Comparison of ENCODE assay signal across 1 cellular context in the genomic region with DNA sequence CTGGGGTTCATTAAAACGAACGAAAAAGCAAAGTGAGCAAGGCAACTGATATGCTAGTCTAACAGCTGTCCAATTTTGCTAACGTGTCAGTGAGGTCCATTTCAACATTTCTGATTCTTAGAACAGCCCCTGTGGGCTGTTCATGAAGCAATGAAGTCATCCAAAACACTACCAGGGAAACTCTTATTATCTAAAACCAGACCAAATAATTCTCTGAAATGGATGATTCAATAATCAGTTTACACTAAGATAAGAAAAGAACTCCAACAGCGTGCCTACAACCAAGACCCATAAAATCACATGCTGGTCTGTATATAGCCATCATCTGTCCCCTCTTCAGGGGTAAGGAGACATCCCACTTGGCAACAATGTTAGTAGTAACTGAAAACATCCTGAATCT.
TF ChIP-seq lines count a peak whose summit lies in the region.

No MANE protein-coding gene starts in this region.

TF ChIP-seq in K562, 482 proteins besides CTCF, POLR2A, EP300 and RAD21 (continued from another document and continues in another):
- no peak for TF ChIP-seq CEBPZ (IDR thresholded peaks at IDR 0.05; ENCODE audit: borderline replicate concordance, low read depth, low read length)
- no peak for TF ChIP-seq TRIM24 (IDR thresholded peaks at IDR 0.05)
- peak; percentile 54 for TF ChIP-seq EP400 (IDR thresholded peaks at IDR 0.05)
- TF ChIP-seq, protein P1, sequence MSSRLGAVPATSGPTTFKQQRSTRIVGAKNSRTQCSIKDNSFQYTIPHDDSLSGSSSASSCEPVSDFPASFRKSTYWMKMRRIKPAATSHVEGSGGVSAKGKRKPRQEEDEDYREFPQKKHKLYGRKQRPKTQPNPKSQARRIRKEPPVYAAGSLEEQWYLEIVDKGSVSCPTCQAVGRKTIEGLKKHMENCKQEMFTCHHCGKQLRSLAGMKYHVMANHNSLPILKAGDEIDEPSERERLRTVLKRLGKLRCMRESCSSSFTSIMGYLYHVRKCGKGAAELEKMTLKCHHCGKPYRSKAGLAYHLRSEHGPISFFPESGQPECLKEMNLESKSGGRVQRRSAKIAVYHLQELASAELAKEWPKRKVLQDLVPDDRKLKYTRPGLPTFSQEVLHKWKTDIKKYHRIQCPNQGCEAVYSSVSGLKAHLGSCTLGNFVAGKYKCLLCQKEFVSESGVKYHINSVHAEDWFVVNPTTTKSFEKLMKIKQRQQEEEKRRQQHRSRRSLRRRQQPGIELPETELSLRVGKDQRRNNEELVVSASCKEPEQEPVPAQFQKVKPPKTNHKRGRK (tag; IDR thresholded peaks at IDR 0.05) = no peak
- no peak for TF ChIP-seq HDAC6 (IDR thresholded peaks at IDR 0.05; ENCODE audit: low read depth, low read length)
- TF ChIP-seq CBX3 (IDR thresholded peaks at IDR 0.05; ENCODE audit: borderline replicate concordance in 1 of 2, low read length in 2 of 2) = no peak
- TF ChIP-seq CTBP1 (IDR thresholded peaks at IDR 0.05; ENCODE audit: borderline replicate concordance) = no peak
- no peak for TF ChIP-seq CREB5 (CRISPR knock-in tag; IDR thresholded peaks at IDR 0.05)
- TF ChIP-seq KLF6 (CRISPR knock-in tag; IDR thresholded peaks at IDR 0.05; ENCODE audit: borderline replicate concordance) = no peak
- no peak for TF ChIP-seq CHD7 (IDR thresholded peaks at IDR 0.05; ENCODE audit: low read depth, low read length)
- TF ChIP-seq, protein P2, sequence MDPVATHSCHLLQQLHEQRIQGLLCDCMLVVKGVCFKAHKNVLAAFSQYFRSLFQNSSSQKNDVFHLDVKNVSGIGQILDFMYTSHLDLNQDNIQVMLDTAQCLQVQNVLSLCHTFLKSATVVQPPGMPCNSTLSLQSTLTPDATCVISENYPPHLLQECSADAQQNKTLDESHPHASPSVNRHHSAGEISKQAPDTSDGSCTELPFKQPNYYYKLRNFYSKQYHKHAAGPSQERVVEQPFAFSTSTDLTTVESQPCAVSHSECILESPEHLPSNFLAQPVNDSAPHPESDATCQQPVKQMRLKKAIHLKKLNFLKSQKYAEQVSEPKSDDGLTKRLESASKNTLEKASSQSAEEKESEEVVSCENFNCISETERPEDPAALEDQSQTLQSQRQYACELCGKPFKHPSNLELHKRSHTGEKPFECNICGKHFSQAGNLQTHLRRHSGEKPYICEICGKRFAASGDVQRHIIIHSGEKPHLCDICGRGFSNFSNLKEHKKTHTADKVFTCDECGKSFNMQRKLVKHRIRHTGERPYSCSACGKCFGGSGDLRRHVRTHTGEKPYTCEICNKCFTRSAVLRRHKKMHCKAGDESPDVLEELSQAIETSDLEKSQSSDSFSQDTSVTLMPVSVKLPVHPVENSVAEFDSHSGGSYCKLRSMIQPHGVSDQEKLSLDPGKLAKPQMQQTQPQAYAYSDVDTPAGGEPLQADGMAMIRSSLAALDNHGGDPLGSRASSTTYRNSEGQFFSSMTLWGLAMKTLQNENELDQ (CRISPR knock-in tag; IDR thresholded peaks at IDR 0.05; ENCODE audit: borderline replicate concordance) = no peak
- no peak for TF ChIP-seq SMAD2 (IDR thresholded peaks at IDR 0.05; ENCODE audit: low read depth, low read length)
- TF ChIP-seq, protein P3, sequence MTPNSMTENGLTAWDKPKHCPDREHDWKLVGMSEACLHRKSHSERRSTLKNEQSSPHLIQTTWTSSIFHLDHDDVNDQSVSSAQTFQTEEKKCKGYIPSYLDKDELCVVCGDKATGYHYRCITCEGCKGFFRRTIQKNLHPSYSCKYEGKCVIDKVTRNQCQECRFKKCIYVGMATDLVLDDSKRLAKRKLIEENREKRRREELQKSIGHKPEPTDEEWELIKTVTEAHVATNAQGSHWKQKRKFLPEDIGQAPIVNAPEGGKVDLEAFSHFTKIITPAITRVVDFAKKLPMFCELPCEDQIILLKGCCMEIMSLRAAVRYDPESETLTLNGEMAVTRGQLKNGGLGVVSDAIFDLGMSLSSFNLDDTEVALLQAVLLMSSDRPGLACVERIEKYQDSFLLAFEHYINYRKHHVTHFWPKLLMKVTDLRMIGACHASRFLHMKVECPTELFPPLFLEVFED (CRISPR knock-in tag; conservative IDR thresholded peaks at IDR 0.05) = no peak
- no peak for TF ChIP-seq ZZZ3 (IDR thresholded peaks at IDR 0.05)
- peak; percentile 25; the same call in 1 of the 2 replicates for TF ChIP-seq CXXC5 (CRISPR knock-in tag; IDR thresholded peaks at IDR 0.05)
- TF ChIP-seq CBFA2T2 (conservative IDR thresholded peaks at IDR 0.05) = peak; percentile 12; the same call in 1 of the 2 replicates
- peak; percentile 85 for TF ChIP-seq ARID1B (IDR thresholded peaks at IDR 0.05)
- TF ChIP-seq RBM17 (IDR thresholded peaks at IDR 0.05; ENCODE audit: borderline replicate concordance, low read depth, low read length) = no peak
- TF ChIP-seq ZNF282 (CRISPR knock-in tag; IDR thresholded peaks at IDR 0.05) = no peak
- TF ChIP-seq XRCC3 (IDR thresholded peaks at IDR 0.05) = no peak
- TF ChIP-seq JUN (IDR thresholded peaks at IDR 0.05; ENCODE audit: borderline replicate concordance, low read depth, low read length) = peak; percentile 67; the same call in 1 of the 2 replicates
- TF ChIP-seq JUN (CRISPR knock-in tag; IDR thresholded peaks at IDR 0.05; ENCODE audit: borderline replicate concordance) = no peak
- no peak for TF ChIP-seq UBTF (IDR thresholded peaks at IDR 0.05; ENCODE audit: borderline replicate concordance in 1 of 2, low read depth in 2 of 2, low read length in 2 of 2)
- TF ChIP-seq, protein P4, sequence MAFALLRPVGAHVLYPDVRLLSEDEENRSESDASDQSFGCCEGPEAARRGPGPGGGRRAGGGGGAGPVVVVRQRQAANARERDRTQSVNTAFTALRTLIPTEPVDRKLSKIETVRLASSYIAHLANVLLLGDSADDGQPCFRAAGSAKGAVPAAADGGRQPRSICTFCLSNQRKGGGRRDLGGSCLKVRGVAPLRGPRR (CRISPR knock-in tag; IDR thresholded peaks at IDR 0.05) = no peak
- TF ChIP-seq SMAD3 (CRISPR knock-in tag; conservative IDR thresholded peaks at IDR 0.05) = no peak
- TF ChIP-seq ZNF76 (CRISPR knock-in tag; IDR thresholded peaks at IDR 0.05; ENCODE audit: borderline replicate concordance) = no peak
- TF ChIP-seq KDM1A (IDR thresholded peaks at IDR 0.05) = peak; percentile 21 to 33; a peak in 2 of 4 replicates
- no peak for TF ChIP-seq PHB2 (IDR thresholded peaks at IDR 0.05; ENCODE audit: low read depth)
- TF ChIP-seq SMAD1 (IDR thresholded peaks at IDR 0.05; ENCODE audit: low read depth, low read length, partially characterized antibody) = no peak
